ENCODE assay signal across 31 cellular contexts in genomic region chr3:28019740-28020139, GRCh38.
DNase-seq lines count a peak whose midpoint lies in the region; ATAC-seq, FAIRE-seq and TF ChIP-seq lines count a peak whose summit lies in the region.
"Had no signal": no experiment of that assay in that cellular context is flagged by ENCODE, and none has a peak within 500 bp of the region (broad histone marks: within the 10 kb centered on the region; RNA-seq: fewer than 3 reads in every experiment).

No MANE protein-coding gene starts in this region.

- H3K4me1 ChIP-seq in A549 (peaks cover 12% of the 10 kb centered on the region; the same call in 2 of the 3 replicates), neural progenitor cell (peaks cover 10% of the 10 kb centered on the region)
- H3K4me1 ChIP-seq: BLaER1 treated with 17β-estradiol and CSF1 and Interleukin-3, amounts not matched to agents 10 nM and 100 nM; Caco-2; SJCRH30 had no signal

- no peak for FAIRE-seq in A549 (lab: Jason Lieb, UNC)
- FAIRE-seq: A204.1, GM12892, H54, HepG2 had no signal

- no peak for DNase-seq in activated T-cell treated with anti-CD3 and anti-CD28 coated beads, Interleukin-2, amount 50 U/mL, for 24 hours
- DNase-seq in activated T-cell treated with anti-CD3 and anti-CD28 coated beads for 4 hours, result no peak
- DNase-seq in A549 (ENCODE audit: low read depth in 1 of 2, low spot score in 1 of 2), result no peak
- no peak for DNase-seq in LNCaP clone FGC (ENCODE audit: low read depth)
- DNase-seq in neural progenitor cell (ENCODE audit: low spot score), result no peak
- DNase-seq in DMS79 treated with DMSO at 0.1 percent for 48 hours (lab: John Stamatoyannopoulos, UW), result no peak
- no peak for DNase-seq in activated CD4-positive, CD25-positive, alpha-beta regulatory T cell (lab: John Stamatoyannopoulos, UW)
- DNase-seq: AML-193; Caco-2; CD4-positive, alpha-beta memory T cell; DMS 273 treated with DMSO at 0.1 percent for 48 hours; DMS79; GF-D8; Kasumi-1; MV-4-11; NCI-H1105; NCI-H1436 treated with DMSO at 0.1 percent for 48 hours; NCI-H1930; NCI-H2107; NCI-H446; NCI-H524 treated with DMSO at 0.1 percent for 48 hours; NCI-H774; PC-9; SJCRH30 had no signal

- H3K9me3 ChIP-seq in A549 (peaks cover 5% of the 10 kb centered on the region; the same call in 2 of the 3 replicates), neural progenitor cell (ENCODE audit: low read depth) (no peaks in the 10 kb centered on the region)
- H3K9me3 ChIP-seq: SJCRH30 had no signal

- H3K4me1 Mint-ChIP-seq in activated T-cell treated with anti-CD3 and anti-CD28 coated beads, Interleukin-2, amount 50 U/mL, for 24 hours (ENCODE audit: low read depth), result peaks cover 15% of the 10 kb centered on the region
- peaks cover 5% of the 10 kb centered on the region for H3K4me1 Mint-ChIP-seq in neural progenitor cell
- H3K4me1 Mint-ChIP-seq: CD4-positive, alpha-beta memory T cell had no signal

- no peaks in the 10 kb centered on the region for H3K79me2 ChIP-seq in neural progenitor cell (ENCODE audit: low read depth)

- H3K27me3 ChIP-seq in neural progenitor cell, result no peaks in the 10 kb centered on the region
- H3K27me3 ChIP-seq: BLaER1 treated with 17β-estradiol and CSF1 and Interleukin-3, amounts not matched to agents 10 nM and 100 nM; SJCRH30 had no signal

- no peak for TF ChIP-seq EP300 in A549 (IDR thresholded peaks at IDR 0.05)

- no peak overlapping the region for H3K9ac ChIP-seq in neural progenitor cell
- H3K9ac ChIP-seq: BLaER1 treated with 17β-estradiol and CSF1 and Interleukin-3, amounts not matched to agents 10 nM and 100 nM had no signal

- peak overlapping the region; percentile 33 for H3K4me2 ChIP-seq in A549
- H3K4me2 ChIP-seq in neural progenitor cell, result peak overlapping the region; percentile 16
- H3K4me2 ChIP-seq: BLaER1 treated with 17β-estradiol and CSF1 and Interleukin-3, amounts not matched to agents 10 nM and 100 nM; PC-9 had no signal

- H3F3A ChIP-seq in neural progenitor cell (ENCODE audit: low read depth), result no peaks in the 10 kb centered on the region

- no peak overlapping the region for H3K4me3 Mint-ChIP-seq in activated T-cell treated with anti-CD3 and anti-CD28 coated beads, Interleukin-2, amount 50 U/mL, for 24 hours
- H3K4me3 Mint-ChIP-seq in neural progenitor cell, result no peak overlapping the region
- H3K4me3 Mint-ChIP-seq: CD4-positive, alpha-beta memory T cell had no signal

- ATAC-seq in A549, result no peak
- ATAC-seq: HepG2, Right ventricle myocardium inferior, SK-N-SH treated with all-trans-retinoic acid at 6 μM for 48 hours had no signal

- POLR2A ChIA-PET in A549 (lab: Yijun Ruan, JAX), result no interaction called here

- H3K9me3 Mint-ChIP-seq in activated T-cell treated with anti-CD3 and anti-CD28 coated beads, Interleukin-2, amount 50 U/mL, for 24 hours, result peaks cover 12% of the 10 kb centered on the region
- H3K9me3 Mint-ChIP-seq in neural progenitor cell, result peaks cover 4% of the 10 kb centered on the region

- H3K27me3 Mint-ChIP-seq in activated T-cell treated with anti-CD3 and anti-CD28 coated beads, Interleukin-2, amount 50 U/mL, for 24 hours, result no peaks in the 10 kb centered on the region
- H3K27me3 Mint-ChIP-seq in neural progenitor cell (ENCODE audit: insufficient read depth, low read depth), result no peaks in the 10 kb centered on the region
- H3K27me3 Mint-ChIP-seq: CD4-positive, alpha-beta memory T cell had no signal

- H3K36me3 ChIP-seq in neural progenitor cell, result no peaks in the 10 kb centered on the region
- H3K36me3 ChIP-seq: SJCRH30 had no signal

- CTCF ChIA-PET in A549 (lab: Yijun Ruan, JAX), result no interaction called here

- H4K20me1 ChIP-seq in neural progenitor cell (ENCODE audit: low read depth), result no peaks in the 10 kb centered on the region
- H4K20me1 ChIP-seq: BLaER1 treated with 17β-estradiol and CSF1 and Interleukin-3, amounts not matched to agents 10 nM and 100 nM had no signal

- TF ChIP-seq CTCF in A549 (IDR thresholded peaks at IDR 0.05) (no peak), LNCaP clone FGC (IDR thresholded peaks at IDR 0.05; ENCODE audit: control insufficient read depth, extremely low read depth, insufficient read depth) (no peak), neural progenitor cell (IDR thresholded peaks at IDR 0.05) (no peak)

- peak overlapping the region; percentile 30 for H3K27ac Mint-ChIP-seq in activated T-cell treated with anti-CD3 and anti-CD28 coated beads, Interleukin-2, amount 50 U/mL, for 24 hours
- H3K27ac Mint-ChIP-seq in neural progenitor cell, result no peak overlapping the region
- H3K27ac Mint-ChIP-seq: CD4-positive, alpha-beta memory T cell had no signal

- peaks cover 4% of the 10 kb centered on the region for H3K36me3 Mint-ChIP-seq in activated T-cell treated with anti-CD3 and anti-CD28 coated beads, Interleukin-2, amount 50 U/mL, for 24 hours (ENCODE audit: low read depth)
- H3K36me3 Mint-ChIP-seq in neural progenitor cell, result peaks cover 2% of the 10 kb centered on the region

- H2AFZ ChIP-seq in neural progenitor cell (replicated peaks), result no peak overlapping the region
- H2AFZ ChIP-seq: PC-9 had no signal

- TF ChIP-seq RAD21 in A549 (conservative IDR thresholded peaks at IDR 0.05 in 1 of 2, IDR thresholded peaks at IDR 0.05 in 1 of 2), result no peak

- H3K4me3 ChIP-seq in A549, result no peak overlapping the region
- H3K4me3 ChIP-seq in LNCaP clone FGC (ENCODE audit: low read depth, low read length), result peak overlapping the region; percentile 33; the same call in 1 of the 2 replicates
- H3K4me3 ChIP-seq in neural progenitor cell, result no peak overlapping the region
- H3K4me3 ChIP-seq: BLaER1 treated with 17β-estradiol and CSF1 and Interleukin-3, amounts not matched to agents 10 nM and 100 nM; PC-9; SJCRH30 had no signal

- no peak for TF ChIP-seq POLR2A in A549 (IDR thresholded peaks at IDR 0.05; ENCODE audit: low read length)

- H3K27ac ChIP-seq in A549 (no peak overlapping the region), neural progenitor cell (no peak overlapping the region)
- H3K27ac ChIP-seq: BLaER1 treated with 17β-estradiol and CSF1 and Interleukin-3, amounts not matched to agents 10 nM and 100 nM; PC-9; SJCRH30 had no signal

TF ChIP-seq in A549, 52 proteins besides CTCF, POLR2A, EP300 and RAD21:
- no peak for TF ChIP-seq HOXB13 (CRISPR knock-in tag; IDR thresholded peaks at IDR 0.05; ENCODE audit: low read depth)
- TF ChIP-seq EHF (CRISPR knock-in tag; IDR thresholded peaks at IDR 0.05), result no peak
- TF ChIP-seq PHF8 (IDR thresholded peaks at IDR 0.05; ENCODE audit: borderline replicate concordance, low read depth), result no peak
- TF ChIP-seq HMGXB4 (CRISPR knock-in tag; IDR thresholded peaks at IDR 0.05; ENCODE audit: borderline replicate concordance), result no peak
- TF ChIP-seq SREBF2 (IDR thresholded peaks at IDR 0.05), result no peak
- no peak for TF ChIP-seq ZFP36 (IDR thresholded peaks at IDR 0.05; ENCODE audit: borderline replicate concordance, partially characterized antibody)
- TF ChIP-seq NFE2L2 (conservative IDR thresholded peaks at IDR 0.05; ENCODE audit: low read length), result no peak
- no peak for TF ChIP-seq RARB (CRISPR knock-in tag; IDR thresholded peaks at IDR 0.05)
- no peak for TF ChIP-seq CHD4 (IDR thresholded peaks at IDR 0.05; ENCODE audit: borderline replicate concordance)
- no peak for TF ChIP-seq EHMT2 (IDR thresholded peaks at IDR 0.05; ENCODE audit: low read depth)
- TF ChIP-seq RCOR1 (IDR thresholded peaks at IDR 0.05; ENCODE audit: low read depth, low read length), result no peak
- TF ChIP-seq MAZ (IDR thresholded peaks at IDR 0.05; ENCODE audit: borderline replicate concordance, low read depth, low read length), result no peak
- TF ChIP-seq CHD2 (IDR thresholded peaks at IDR 0.05; ENCODE audit: low read length, partially characterized antibody), result no peak
- TF ChIP-seq TFCP2L1 (CRISPR knock-in tag; IDR thresholded peaks at IDR 0.05), result no peak
- no peak for TF ChIP-seq MAX (IDR thresholded peaks at IDR 0.05)
